13 cellular contexts compared by ENCODE assay signal in the genomic region with DNA sequence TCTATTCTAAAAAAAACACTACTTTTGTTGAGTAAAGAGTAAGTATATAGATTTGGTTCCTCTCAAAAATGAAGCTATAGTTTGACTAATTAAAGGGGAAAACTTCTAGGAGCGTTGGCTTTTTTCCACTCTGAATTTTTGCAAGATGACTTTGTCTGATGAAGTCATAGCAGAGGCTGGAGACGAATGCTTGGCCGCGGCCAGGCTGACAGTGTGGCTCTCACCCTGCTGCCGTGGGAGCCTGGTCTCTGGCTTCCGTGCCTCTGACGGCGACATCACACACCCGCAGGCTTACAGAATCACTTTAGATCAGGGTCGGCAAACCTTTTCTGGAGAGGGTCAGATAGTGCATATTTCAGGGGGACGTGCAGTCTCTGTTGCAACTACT.
A peak's percentile ranks its signal among the peaks of the same experiment; 100 is the strongest.
DNase-seq lines count a peak whose midpoint lies in the region; ATAC-seq and TF ChIP-seq lines count a peak whose summit lies in the region.
"Had no signal": no experiment of that assay in that cellular context is flagged by ENCODE, and none has a peak within 500 bp of the region (broad histone marks: within the 10 kb centered on the region; RNA-seq: fewer than 3 reads in every experiment).

No MANE protein-coding gene starts in this region.

- no peak overlapping the region for H3K27ac Mint-ChIP-seq in activated naive CD8-positive, alpha-beta T cell treated with anti-CD3 and anti-CD28 coated beads, Interleukin-2, amount 50 U/mL, for 24 hours
- H3K27ac Mint-ChIP-seq: T-cell had no signal

- H3K4me1 ChIP-seq in thoracic aorta (ENCODE audit: control insufficient read depth in 1 of 2, low read depth in 2 of 2) (peaks cover 9 to 40% of the 10 kb centered on the region in 2 donors), thyroid gland (peaks cover 0 to 3% of the 10 kb centered on the region in 2 donors)
- H3K4me1 ChIP-seq: body of pancreas, prostate gland had no signal

- no peaks in the 10 kb centered on the region for H3K27me3 Mint-ChIP-seq in activated naive CD8-positive, alpha-beta T cell treated with anti-CD3 and anti-CD28 coated beads, Interleukin-2, amount 50 U/mL, for 24 hours

- WGBS in thyroid gland, 2 donors, result 63 to 68% methylated on average over 11 of the region's 11 CpGs

- DNase-seq in GM04504 (ENCODE audit: low read depth) (peak; percentile 76), brain microvascular endothelial cell (peak; percentile 3), medulla oblongata (ENCODE audit: extremely low spot score) (peak; percentile 65), thoracic aorta (ENCODE audit: low spot score) (no peak), thyroid gland (no peak), NCI-H2081 treated with DMSO at 0.1 percent for 48 hours (lab: John Stamatoyannopoulos, UW) (no peak)
- no peak for DNase-seq in activated naive CD8-positive, alpha-beta T cell treated with anti-CD3 and anti-CD28 coated beads, Interleukin-2, amount 50 U/mL, for 24 hours
- DNase-seq: MM.1S, NCI-H226, T-cell had no signal

- H3K4me3 ChIP-seq in brain microvascular endothelial cell (ENCODE audit: low read depth, low read length), result no peak overlapping the region
- peak overlapping the region; percentile 40 for H3K4me3 ChIP-seq in thoracic aorta
- no peak overlapping the region for H3K4me3 ChIP-seq in thyroid gland (replicated peaks in 1 of 3)
- H3K4me3 ChIP-seq: body of pancreas, prostate gland had no signal

- no peaks in the 10 kb centered on the region for H3K36me3 Mint-ChIP-seq in activated naive CD8-positive, alpha-beta T cell treated with anti-CD3 and anti-CD28 coated beads, Interleukin-2, amount 50 U/mL, for 24 hours (ENCODE audit: low read depth)
- H3K36me3 Mint-ChIP-seq: T-cell had no signal

- H3K4me3 Mint-ChIP-seq in activated naive CD8-positive, alpha-beta T cell treated with anti-CD3 and anti-CD28 coated beads, Interleukin-2, amount 50 U/mL, for 24 hours, result no peak overlapping the region
- H3K4me3 Mint-ChIP-seq: T-cell had no signal

- H3K9me3 ChIP-seq in thoracic aorta (no peaks in the 10 kb centered on the region), thyroid gland (no peaks in the 10 kb centered on the region)
- H3K9me3 ChIP-seq: body of pancreas, prostate gland had no signal

- TF ChIP-seq POLR2A in thyroid gland (IDR thresholded peaks at IDR 0.05), result no peak

- no peak for TF ChIP-seq CTCF in brain microvascular endothelial cell (IDR thresholded peaks at IDR 0.05; ENCODE audit: low read depth, low read length, missing control alignments)
- TF ChIP-seq CTCF in thoracic aorta (IDR thresholded peaks at IDR 0.05), result no peak
- TF ChIP-seq CTCF in thyroid gland (IDR thresholded peaks at IDR 0.05), result no peak

- H3K4me1 Mint-ChIP-seq in activated naive CD8-positive, alpha-beta T cell treated with anti-CD3 and anti-CD28 coated beads, Interleukin-2, amount 50 U/mL, for 24 hours, result peaks cover 2% of the 10 kb centered on the region
- H3K4me1 Mint-ChIP-seq: T-cell had no signal

- no peak overlapping the region for H3K27ac ChIP-seq in brain microvascular endothelial cell
- peak overlapping the region in 1 of 2 donors; percentile 17 for H3K27ac ChIP-seq in thoracic aorta
- no peak overlapping the region for H3K27ac ChIP-seq in thyroid gland
- H3K27ac ChIP-seq: body of pancreas, prostate gland had no signal

- intact Hi-C loops in thyroid gland (cut with DNase I), result no loop called here

- in situ Hi-C loops in brain microvascular endothelial cell (cut with HindIII; ENCODE audit: low pct_ligation_motif_present, low sequenced_read_pairs), result no loop called here

- no peaks in the 10 kb centered on the region for H3K9me3 Mint-ChIP-seq in activated naive CD8-positive, alpha-beta T cell treated with anti-CD3 and anti-CD28 coated beads, Interleukin-2, amount 50 U/mL, for 24 hours
- H3K9me3 Mint-ChIP-seq: T-cell had no signal

- H3K36me3 ChIP-seq in brain microvascular endothelial cell (replicated peaks) (no peaks in the 10 kb centered on the region), thoracic aorta (no peaks in the 10 kb centered on the region), thyroid gland (no peaks in the 10 kb centered on the region)
- H3K36me3 ChIP-seq: prostate gland had no signal

- ATAC-seq in thoracic aorta (ENCODE audit: insufficient number of reproducible peaks, low FRiP score, low read depth), result no peak
- no peak for ATAC-seq in activated naive CD8-positive, alpha-beta T cell treated with anti-CD3 and anti-CD28 coated beads, Interleukin-2, amount 50 U/mL, for 24 hours
- no peak for ATAC-seq in GM21576 (IDR thresholded peaks at IDR 0.05; ENCODE audit: unreplicated experiment)
- ATAC-seq: T-cell had no signal

- H3K27me3 ChIP-seq in brain microvascular endothelial cell (replicated peaks), result no peaks in the 10 kb centered on the region
- no peaks in the 10 kb centered on the region for H3K27me3 ChIP-seq in thoracic aorta (replicated peaks; ENCODE audit: insufficient read depth)
- H3K27me3 ChIP-seq in thyroid gland, result no peaks in the 10 kb centered on the region

Comparison
In these comparisons a context has a peak if more than half of its experiments do, and no peak if none do; other contexts are left out.
1. DNase-seq: peak in GM04504 (single experiment), brain microvascular endothelial cell (single experiment) and medulla oblongata (single experiment); none in thoracic aorta (single experiment), activated naive CD8-positive, alpha-beta T cell treated with anti-CD3 and anti-CD28 coated beads, Interleukin-2, amount 50 U/mL, for 24 hours (single experiment), thyroid gland (0 of 2) and NCI-H2081 treated with DMSO at 0.1 percent for 48 hours (single experiment).